24 cellular contexts compared by ENCODE assay signal in genomic region chr22:20211409-20211996, GRCh38. TPM values are rescaled to one million over a fixed set of nuclear protein-coding genes. Genes with fewer than 3 reads are reported as not detected.
A peak's percentile ranks its signal among the peaks of the same experiment; 100 is the strongest.
DNase-seq lines count a peak whose midpoint lies in the region; TF ChIP-seq lines count a peak whose summit lies in the region.
"Had no signal": no experiment of that assay in that cellular context is flagged by ENCODE, and none has a peak within 500 bp of the region (broad histone marks: within the 10 kb centered on the region; RNA-seq: fewer than 3 reads in every experiment).

No MANE protein-coding gene starts in this region.

- no peaks in the 10 kb centered on the region for H3K36me3 ChIP-seq in A673 (ENCODE audit: insufficient read depth, low read length, poor library complexity, severe bottlenecking)
- no peaks in the 10 kb centered on the region for H3K36me3 ChIP-seq in HEK293 (ENCODE audit: control insufficient read depth in 2 of 2, insufficient read depth in 1 of 2, low read length in 2 of 2)
- H3K36me3 ChIP-seq in mucosa of stomach (ENCODE audit: control insufficient read depth, insufficient read depth, low read length), result no peaks in the 10 kb centered on the region
- no peaks in the 10 kb centered on the region for H3K36me3 ChIP-seq in ovary
- H3K36me3 ChIP-seq in uterus, result no peaks in the 10 kb centered on the region
- H3K36me3 ChIP-seq: neutrophil, tibial nerve had no signal

- no peak for TF ChIP-seq POLR2A in ovary (IDR thresholded peaks at IDR 0.05)
- TF ChIP-seq POLR2A in uterus (IDR thresholded peaks at IDR 0.05), result no peak

- H3K4me1 ChIP-seq in A673 (ENCODE audit: insufficient read depth, low read length, poor library complexity, severe bottlenecking), result peaks cover 41% of the 10 kb centered on the region
- peaks cover 4% of the 10 kb centered on the region for H3K4me1 ChIP-seq in HEK293 (ENCODE audit: control insufficient read depth, insufficient read depth, low read length)
- peaks cover 44% of the 10 kb centered on the region for H3K4me1 ChIP-seq in mucosa of stomach (ENCODE audit: control insufficient read depth, insufficient read depth, low read length)
- peaks cover 30% of the 10 kb centered on the region for H3K4me1 ChIP-seq in ovary (ENCODE audit: insufficient read depth)
- H3K4me1 ChIP-seq in uterus, result peaks cover 0 to 26% of the 10 kb centered on the region in 2 donors
- H3K4me1 ChIP-seq: psoas muscle had no signal

- no peaks in the 10 kb centered on the region for H3K27me3 Mint-ChIP-seq in chondrocyte (ENCODE audit: low read depth)
- H3K27me3 Mint-ChIP-seq: activated CD4-positive, alpha-beta memory T cell treated with anti-CD3 and anti-CD28 coated beads, Interleukin-2, amount 10 ng/mL, durations not matched to agents 7 days and 5 days; activated T-helper 17 cell treated with anti-CD3 and anti-CD28 coated beads, Interleukin-2, amount 50 U/mL, for 72 hours; stimulated activated naive CD8-positive, alpha-beta T cell treated with anti-CD3 and anti-CD28 coated beads, Interleukin-15, Interleukin-2, amounts not matched to agents 100 ng/mL and 50 ng/mL, for 24 hours had no signal

- POLR2A ChIA-PET in A673 (lab: Charles Lee; ENCODE audit: low non-redundant PET), result interaction anchor here (0.6 kb wide), 1 partner anchor 22 kb away, joined by 13 read pairs; no protein-coding TSS in a partner anchor
- POLR2A ChIA-PET in HEK293 (lab: Yijun Ruan, JAX), result interaction anchor here (1.3 kb wide), 1 partner anchor 25 kb away, joined by 4 read pairs; no protein-coding TSS in a partner anchor

- TF ChIP-seq EP300 in ovary (IDR thresholded peaks at IDR 0.05), result no peak

- WGBS in ovary, 3 donors, result 67 to 74% (median 71%) methylated on average over 8 to 10 of the region's 10 CpGs

- intact Hi-C loops in A673 (cut with micrococcal nuclease; ENCODE audit: unreplicated experiment) (no loop called here), dorsolateral prefrontal cortex (cut with DNase I) (no loop called here), ovary (cut with DNase I) (no loop called here), uterus (cut with DNase I; ENCODE audit: low total_unique reads) (no loop called here)

- no peak overlapping the region for H3K27ac Mint-ChIP-seq in chondrocyte (ENCODE audit: unreplicated experiment)
- H3K27ac Mint-ChIP-seq: activated CD4-positive, alpha-beta memory T cell treated with anti-CD3 and anti-CD28 coated beads, Interleukin-2, amount 10 ng/mL, durations not matched to agents 7 days and 5 days; activated naive CD4-positive, alpha-beta T cell treated with anti-CD3 and anti-CD28 coated beads, Interleukin-2, amount 50 U/mL, for 72 hours; activated T-helper 17 cell treated with anti-CD3 and anti-CD28 coated beads, Interleukin-2, amount 50 U/mL, for 72 hours; stimulated activated naive CD8-positive, alpha-beta T cell treated with anti-CD3 and anti-CD28 coated beads, Interleukin-15, Interleukin-2, amounts not matched to agents 100 ng/mL and 50 ng/mL, for 24 hours; T-helper 1 cell treated with Interleukin-12 subunit alpha and Interleukin-12 subunit beta and Interleukin-4 antibody, amounts not matched to agents 30 μg/mL and 1 μg/mL, for 36 hours had no signal

- H3K9me3 ChIP-seq in A673 (ENCODE audit: low read depth, low read length, poor library complexity, severe bottlenecking), result no peaks in the 10 kb centered on the region
- no peaks in the 10 kb centered on the region for H3K9me3 ChIP-seq in HEK293 (ENCODE audit: control insufficient read depth, insufficient read depth, low read depth, low read length)
- H3K9me3 ChIP-seq in mucosa of stomach (ENCODE audit: control insufficient read depth, low read length), result no peaks in the 10 kb centered on the region
- H3K9me3 ChIP-seq in ovary, result no peaks in the 10 kb centered on the region
- H3K9me3 ChIP-seq in uterus, result no peaks in the 10 kb centered on the region
- H3K9me3 ChIP-seq: neutrophil, psoas muscle, tibial nerve had no signal

- peak overlapping the region; percentile 76 for H3K27ac ChIP-seq in A673 (ENCODE audit: low read depth, low read length, poor library complexity, severe bottlenecking)
- H3K27ac ChIP-seq in HEK293 (ENCODE audit: extremely low read depth, low read depth, low read length), result peak overlapping the region; percentile 71; the same call in 1 of the 2 replicates
- H3K27ac ChIP-seq in dorsolateral prefrontal cortex, result peak overlapping the region in 31 of 59 donors; percentile 5 to 83 (median 50)
- no peak overlapping the region for H3K27ac ChIP-seq in ovary
- no peak overlapping the region for H3K27ac ChIP-seq in uterus
- H3K27ac ChIP-seq: KMS-11, neutrophil, psoas muscle had no signal

- H3K9me3 Mint-ChIP-seq in chondrocyte (ENCODE audit: low read depth), result no peaks in the 10 kb centered on the region
- H3K9me3 Mint-ChIP-seq: activated CD4-positive, alpha-beta memory T cell treated with anti-CD3 and anti-CD28 coated beads, Interleukin-2, amount 10 ng/mL, durations not matched to agents 7 days and 5 days; activated naive CD4-positive, alpha-beta T cell treated with anti-CD3 and anti-CD28 coated beads, Interleukin-2, amount 50 U/mL, for 72 hours; activated T-helper 17 cell treated with anti-CD3 and anti-CD28 coated beads, Interleukin-2, amount 50 U/mL, for 72 hours; stimulated activated naive CD8-positive, alpha-beta T cell treated with anti-CD3 and anti-CD28 coated beads, Interleukin-15, Interleukin-2, amounts not matched to agents 100 ng/mL and 50 ng/mL, for 24 hours; T-helper 1 cell treated with Interleukin-12 subunit alpha and Interleukin-12 subunit beta and Interleukin-4 antibody, amounts not matched to agents 30 μg/mL and 1 μg/mL, for 36 hours had no signal

- no peaks in the 10 kb centered on the region for H3K27me3 ChIP-seq in A673 (replicated peaks; ENCODE audit: insufficient read depth, low read depth, low read length, poor library complexity)
- H3K27me3 ChIP-seq in dorsolateral prefrontal cortex, result no peaks in the 10 kb centered on the region
- peaks cover 2% of the 10 kb centered on the region for H3K27me3 ChIP-seq in mucosa of stomach (ENCODE audit: control insufficient read depth, insufficient read depth, low read length)
- H3K27me3 ChIP-seq in ovary, result no peaks in the 10 kb centered on the region
- no peaks in the 10 kb centered on the region for H3K27me3 ChIP-seq in uterus
- H3K27me3 ChIP-seq: neutrophil, tibial nerve had no signal

- peaks cover 6% of the 10 kb centered on the region for H3K4me1 Mint-ChIP-seq in chondrocyte (ENCODE audit: low read depth)

- CTCF ChIA-PET in A673 (lab: Charles Lee) (no interaction called here), HEK293 (lab: Yijun Ruan, JAX) (interaction anchor here (0.6 to 1.6 kb wide), 3 partner anchors 25 to 73 kb away, joined by 3 to 4 read pairs (median 4); no protein-coding TSS in a partner anchor)

- H3K4me3 ChIP-seq in A673 (ENCODE audit: low read depth, low read length, poor library complexity, severe bottlenecking) (peak overlapping the region; percentile 9), HEK293 (ENCODE audit: low read depth, low read length) (no peak overlapping the region), dorsolateral prefrontal cortex (peak overlapping the region in 6 of 59 donors; percentile 7 to 27 (median 16)), mucosa of stomach (ENCODE audit: low read length) (no peak overlapping the region), ovary (no peak overlapping the region), uterus (no peak overlapping the region)
- H3K4me3 ChIP-seq: lung, psoas muscle had no signal

- TF ChIP-seq CTCF in A673 (conservative IDR thresholded peaks at IDR 0.05; ENCODE audit: low read depth, low read length) (no peak), HEK293 (tag by site-specific recombination; IDR thresholded peaks at IDR 0.05) (no peak), dorsolateral prefrontal cortex (IDR thresholded peaks at IDR 0.05 in 54 of 56, conservative IDR thresholded peaks at IDR 0.05 in 2 of 56; ENCODE audit: low read depth in 1 of 56, partially characterized antibody in 56 of 56) (no peak), ovary (IDR thresholded peaks at IDR 0.05) (no peak), chondrocyte (IDR thresholded peaks at IDR 0.05) (no peak), uterus (IDR thresholded peaks at IDR 0.05) (no peak)

- peak overlapping the region; percentile 28 for H3K9ac ChIP-seq in mucosa of stomach (ENCODE audit: low read length)
- H3K9ac ChIP-seq: KMS-11 had no signal

- H3K4me3 Mint-ChIP-seq in chondrocyte (ENCODE audit: unreplicated experiment), result no peak overlapping the region
- H3K4me3 Mint-ChIP-seq: activated CD4-positive, alpha-beta memory T cell treated with anti-CD3 and anti-CD28 coated beads, Interleukin-2, amount 10 ng/mL, durations not matched to agents 7 days and 5 days; activated T-helper 17 cell treated with anti-CD3 and anti-CD28 coated beads, Interleukin-2, amount 50 U/mL, for 72 hours; stimulated activated naive CD8-positive, alpha-beta T cell treated with anti-CD3 and anti-CD28 coated beads, Interleukin-15, Interleukin-2, amounts not matched to agents 100 ng/mL and 50 ng/mL, for 24 hours; T-helper 1 cell treated with Interleukin-12 subunit alpha and Interleukin-12 subunit beta and Interleukin-4 antibody, amounts not matched to agents 30 μg/mL and 1 μg/mL, for 36 hours had no signal

- no TSS peak for BruUV-seq in A673 (replicated peaks; lab: Mats Ljungman, UMichigan)

- no peaks in the 10 kb centered on the region for H3K36me3 Mint-ChIP-seq in chondrocyte (ENCODE audit: low read depth)
- H3K36me3 Mint-ChIP-seq: activated naive CD4-positive, alpha-beta T cell treated with anti-CD3 and anti-CD28 coated beads, Interleukin-2, amount 50 U/mL, for 72 hours had no signal

- no peak for DNase-seq in A673 (ENCODE audit: low spot score)
- no peak for DNase-seq in dorsolateral prefrontal cortex
- no peak for DNase-seq in ovary
- DNase-seq in chondrocyte (ENCODE audit: low spot score), result no peak
- DNase-seq in GOT3 (lab: John Stamatoyannopoulos, UW), result no peak
- DNase-seq in uterus, result no peak
- DNase-seq: activated CD4-positive, alpha-beta memory T cell treated with anti-CD3 and anti-CD28 coated beads, Interleukin-2, amount 10 ng/mL, durations not matched to agents 7 days and 5 days; activated CD4-positive, alpha-beta T cell treated with anti-CD3 and anti-CD28 coated beads for 1 hour; activated CD8-positive, alpha-beta memory T cell treated with anti-CD3 and anti-CD28 coated beads, Interleukin-2, amount 50 U/mL, for 48 hours; AML-193; dermis blood vessel endothelial cell; GF-D8; NCI-H226 had no signal

TF ChIP-seq in HEK293, 187 proteins besides CTCF, POLR2A, EP300 and RAD21 (continues in another document):
- TF ChIP-seq, protein P1, sequence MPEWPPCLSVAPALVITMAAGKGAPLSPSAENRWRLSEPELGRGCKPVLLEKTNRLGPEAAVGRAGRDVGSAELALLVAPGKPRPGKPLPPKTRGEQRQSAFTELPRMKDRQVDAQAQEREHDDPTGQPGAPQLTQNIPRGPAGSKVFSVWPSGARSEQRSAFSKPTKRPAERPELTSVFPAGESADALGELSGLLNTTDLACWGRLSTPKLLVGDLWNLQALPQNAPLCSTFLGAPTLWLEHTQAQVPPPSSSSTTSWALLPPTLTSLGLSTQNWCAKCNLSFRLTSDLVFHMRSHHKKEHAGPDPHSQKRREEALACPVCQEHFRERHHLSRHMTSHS (tag by site-specific recombination; IDR thresholded peaks at IDR 0.05), result no peak

RNA-seq across cellular contexts. Expression of gene RTN4R, which starts 56.6 kb away (rescaled TPM):
- total RNA-seq in A673 (2021) (9.6 and 9.9 TPM in 2 replicates), dorsolateral prefrontal cortex (10 to 100 TPM; 14.5 to 68.2 (median 38.9) TPM), ovary (1 to 10 TPM in 4 of 7 donors, under 1 TPM in 3; 0.48 to 8.2 (median 2.2) TPM), chondrocyte (0.75 to 5.5 TPM (median 5.5 TPM) in 3 replicates), uterus (10 to 100 TPM in 1 of 4 donors, 1 to 10 TPM in 1, not detected in 2; 5.0 to 12.9 TPM)
- 1 to 10 TPM in 1 of 2 donors, not detected in 1; 1.5 TPM for polyA plus RNA-seq in ovary

Comparison
In these comparisons a context has a peak if more than half of its experiments do, and no peak if none do; other contexts are left out.
1. H3K27ac ChIP-seq: peak in A673 (single experiment), HEK293 (single experiment) and dorsolateral prefrontal cortex (31 of 59); none in ovary (0 of 2) and uterus (0 of 2).